Comparison of ENCODE assay signal across 8 cellular contexts in genomic region chr3:51718547-51719412, GRCh38. TPM values are rescaled to one million over a fixed set of nuclear protein-coding genes. Genes with fewer than 3 reads are reported as not detected.
A peak's percentile ranks its signal among the peaks of the same experiment; 100 is the strongest.
DNase-seq lines count a peak whose midpoint lies in the region; ATAC-seq and TF ChIP-seq lines count a peak whose summit lies in the region.

No MANE protein-coding gene starts in this region.

- no peak for TF ChIP-seq POLR2A in NB4 (IDR thresholded peaks at IDR 0.05; ENCODE audit: extremely low read depth, insufficient read length)

- H3K9me3 ChIP-seq in BLaER1 treated with 17β-estradiol and CSF1 and Interleukin-3, amounts not matched to agents 10 nM and 100 nM (replicated peaks in 1 of 11), result no peaks in the 10 kb centered on the region

- no peak overlapping the region for H3K4me3 Mint-ChIP-seq in stimulated activated memory B cell treated with anti-CD40 and anti-IgM and Interleukin-4, amounts not matched to agents 10 μg/mL and 1 μg/mL and 100 μg/mL, for 72 hours

- H3K4me1 ChIP-seq in BLaER1 treated with 17β-estradiol and CSF1 and Interleukin-3, amounts not matched to agents 10 nM and 100 nM, result peaks cover 31 to 45% (median 36%) of the 10 kb centered on the region in 10 experiments

- no peaks in the 10 kb centered on the region for H3K9me3 Mint-ChIP-seq in stimulated activated memory B cell treated with anti-CD40 and anti-IgM and Interleukin-4, amounts not matched to agents 10 μg/mL and 1 μg/mL and 100 μg/mL, for 72 hours

- H3K4me2 ChIP-seq in BLaER1 treated with 17β-estradiol and CSF1 and Interleukin-3, amounts not matched to agents 10 nM and 100 nM, result peak overlapping the region in 7 of 11 experiments; percentile 9 to 39 (median 20); a peak in 7 of 22 replicates

- TF ChIP-seq CTCF in NB4 (IDR thresholded peaks at IDR 0.05; ENCODE audit: low read depth, low read length) (peak; percentile 97), cardiac fibroblast (IDR thresholded peaks at IDR 0.05; ENCODE audit: low read depth, low read length) (peak; percentile 84)

- no peak overlapping the region for H3K27ac Mint-ChIP-seq in stimulated activated memory B cell treated with anti-CD40 and anti-IgM and Interleukin-4, amounts not matched to agents 10 μg/mL and 1 μg/mL and 100 μg/mL, for 72 hours

- H3K36me3 ChIP-seq in BLaER1 treated with 17β-estradiol and CSF1 and Interleukin-3, amounts not matched to agents 10 nM and 100 nM, result no peaks in the 10 kb centered on the region

- no peak overlapping the region for H3K4me3 ChIP-seq in BLaER1 treated with 17β-estradiol and CSF1 and Interleukin-3, amounts not matched to agents 10 nM and 100 nM
- H3K4me3 ChIP-seq in NB4 (ENCODE audit: low read depth, low read length), result no peak overlapping the region
- H3K4me3 ChIP-seq in cardiac fibroblast (replicated peaks in 1 of 2; ENCODE audit: low read depth in 2 of 2, low read length in 2 of 2), result no peak overlapping the region

- peak; percentile 63 for ATAC-seq in GM19035 (IDR thresholded peaks at IDR 0.05; ENCODE audit: unreplicated experiment)
- peak; percentile 97 for ATAC-seq in left colon
- peak; percentile 74 for ATAC-seq in stimulated activated memory B cell treated with anti-CD40 and anti-IgM and Interleukin-4, amounts not matched to agents 10 μg/mL and 1 μg/mL and 100 μg/mL, for 72 hours

- intact Hi-C loops in left colon (cut with DNase I, micrococcal nuclease), result no loop called here

- H3K27me3 Mint-ChIP-seq in stimulated activated memory B cell treated with anti-CD40 and anti-IgM and Interleukin-4, amounts not matched to agents 10 μg/mL and 1 μg/mL and 100 μg/mL, for 72 hours, result no peaks in the 10 kb centered on the region

- peak; percentile 81 for DNase-seq in NB4 (ENCODE audit: low read depth)
- DNase-seq in SKM-1 (lab: John Stamatoyannopoulos, UW; ENCODE audit: unreplicated experiment), result peak; percentile 60
- peak; percentile 52 to 70 for DNase-seq in cardiac fibroblast (ENCODE audit: low read depth in 2 of 2)
- DNase-seq in left colon, result peak; percentile 69 to 82
- no peak for DNase-seq in effector CD4-positive, alpha-beta T cell

- H3K4me1 Mint-ChIP-seq in stimulated activated memory B cell treated with anti-CD40 and anti-IgM and Interleukin-4, amounts not matched to agents 10 μg/mL and 1 μg/mL and 100 μg/mL, for 72 hours, result peaks cover 21% of the 10 kb centered on the region

- no peaks in the 10 kb centered on the region for H4K20me1 ChIP-seq in BLaER1 treated with 17β-estradiol and CSF1 and Interleukin-3, amounts not matched to agents 10 nM and 100 nM

- 0 out of 22 replicates have a peak overlapping the region, but pooled peaks of 1 of the 11 experiments have one; percentile 18 for H3K9ac ChIP-seq in BLaER1 treated with 17β-estradiol and CSF1 and Interleukin-3, amounts not matched to agents 10 nM and 100 nM

- no peaks in the 10 kb centered on the region for H3K27me3 ChIP-seq in BLaER1 treated with 17β-estradiol and CSF1 and Interleukin-3, amounts not matched to agents 10 nM and 100 nM

- H3K27ac ChIP-seq in BLaER1 treated with 17β-estradiol and CSF1 and Interleukin-3, amounts not matched to agents 10 nM and 100 nM, result no peak overlapping the region

- no peaks in the 10 kb centered on the region for H3K36me3 Mint-ChIP-seq in stimulated activated memory B cell treated with anti-CD40 and anti-IgM and Interleukin-4, amounts not matched to agents 10 μg/mL and 1 μg/mL and 100 μg/mL, for 72 hours

RNA-seq across cellular contexts. Expression of gene GRM2, which starts 11.9 kb away (rescaled TPM):
- not detected for total RNA-seq in left colon

RNA-seq across cellular contexts. Expression of gene TEX264, which starts 47.7 kb away (rescaled TPM):
- total RNA-seq in left colon, result 10 to 100 TPM; 67.6 to 68.0 TPM
